Comparison of ENCODE assay signal across 8 cellular contexts in genomic region chr7:103989785-103990775, GRCh38. TPM values are rescaled to one million over a fixed set of nuclear protein-coding genes. Genes with fewer than 3 reads are reported as not detected.
A peak's percentile ranks its signal among the peaks of the same experiment; 100 is the strongest.
DNase-seq lines count a peak whose midpoint lies in the region; ATAC-seq and TF ChIP-seq lines count a peak whose summit lies in the region.

No MANE protein-coding gene starts in this region.

- no peaks in the 10 kb centered on the region for H3K9me3 Mint-ChIP-seq in WTC11

- ATAC-seq in WTC11 = peak; percentile 66
- ATAC-seq in HG03025 (IDR thresholded peaks at IDR 0.05; ENCODE audit: low FRiP score, unreplicated experiment) = no peak

- H3K4me3 ChIP-seq in MG63 = peak overlapping the region; percentile 54

- POLR2A ChIA-PET in WTC11 (lab: Charles Lee) = no interaction called here

- no peaks in the 10 kb centered on the region for H3K36me3 ChIP-seq in MG63

- CTCF ChIA-PET in WTC11 (lab: Charles Lee) = no interaction called here

- H3K27me3 ChIP-seq in MG63 = no peaks in the 10 kb centered on the region

- peaks cover 74% of the 10 kb centered on the region for H3K27me3 Mint-ChIP-seq in WTC11 (ENCODE audit: low read depth)

- intact Hi-C loops in head of caudate nucleus (cut with DNase I) = no loop called here

- DNase-seq in EH (ENCODE audit: low read depth) (peak; percentile 46), MG63 (peak; percentile 65), WTC11 (ENCODE audit: low spot score) (peak; percentile 51), head of caudate nucleus (peak in 33 of 42 donors; percentile 3 to 58 (median 27)), retina (peak; percentile 93), UCSD-AML1 (lab: John Stamatoyannopoulos, UW; ENCODE audit: unreplicated experiment) (no peak), 8988T (no peak)

- H3K27ac Mint-ChIP-seq in WTC11 = no peak overlapping the region

- H3K36me3 Mint-ChIP-seq in WTC11 = no peaks in the 10 kb centered on the region

- H3K9me3 ChIP-seq in MG63 = no peaks in the 10 kb centered on the region

- H3K4me1 Mint-ChIP-seq in WTC11 = peaks cover 9% of the 10 kb centered on the region

- TF ChIP-seq CTCF in WTC11 (IDR thresholded peaks at IDR 0.05) = no peak

- H3K4me3 Mint-ChIP-seq in WTC11 = peak overlapping the region; percentile 82

TF ChIP-seq in WTC11, 78 proteins besides CTCF, POLR2A, EP300 and RAD21:
- no peak for TF ChIP-seq AR (CRISPR knock-in tag; IDR thresholded peaks at IDR 0.05)
- TF ChIP-seq JAZF1 (CRISPR knock-in tag; IDR thresholded peaks at IDR 0.05) = no peak
- no peak for TF ChIP-seq ZNF317 (CRISPR knock-in tag; IDR thresholded peaks at IDR 0.05; ENCODE audit: borderline replicate concordance, low read depth)
- no peak for TF ChIP-seq TEAD1 (CRISPR knock-in tag; IDR thresholded peaks at IDR 0.05)
- no peak for TF ChIP-seq MXD4 (CRISPR knock-in tag; IDR thresholded peaks at IDR 0.05; ENCODE audit: borderline replicate concordance)
- TF ChIP-seq ZNF396 (CRISPR knock-in tag; IDR thresholded peaks at IDR 0.05; ENCODE audit: borderline replicate concordance) = no peak
- TF ChIP-seq NR1H2 (CRISPR knock-in tag; IDR thresholded peaks at IDR 0.05) = no peak
- no peak for TF ChIP-seq E2F5 (CRISPR knock-in tag; IDR thresholded peaks at IDR 0.05)
- no peak for TF ChIP-seq ZNF423 (CRISPR knock-in tag; IDR thresholded peaks at IDR 0.05)
- no peak for TF ChIP-seq TCF7 (CRISPR knock-in tag; IDR thresholded peaks at IDR 0.05; ENCODE audit: low read depth)
- TF ChIP-seq IRF2 (CRISPR knock-in tag; IDR thresholded peaks at IDR 0.05; ENCODE audit: borderline replicate concordance, low read depth) = no peak

RNA-seq across cellular contexts. Expression of gene RELN, which starts 0.6 kb away (rescaled TPM):
- total RNA-seq in MG63 (2014; rRNA removed; shearing (Covaris generic); ENCODE audit: low replicate concordance) = 1.3 and 3.1 TPM in 2 replicates
- total RNA-seq in WTC11 (2021) = 0.20 to 0.53 TPM (median 0.44 TPM) in 3 replicates

Comparison
In these comparisons a context has a peak if more than half of its experiments do, and no peak if none do; other contexts are left out.
1. DNase-seq: peak in EH (single experiment), MG63 (single experiment), WTC11 (single experiment), head of caudate nucleus (33 of 42) and retina (single experiment); none in UCSD-AML1 (single experiment) and 8988T (single experiment).